In the genomic region with DNA sequence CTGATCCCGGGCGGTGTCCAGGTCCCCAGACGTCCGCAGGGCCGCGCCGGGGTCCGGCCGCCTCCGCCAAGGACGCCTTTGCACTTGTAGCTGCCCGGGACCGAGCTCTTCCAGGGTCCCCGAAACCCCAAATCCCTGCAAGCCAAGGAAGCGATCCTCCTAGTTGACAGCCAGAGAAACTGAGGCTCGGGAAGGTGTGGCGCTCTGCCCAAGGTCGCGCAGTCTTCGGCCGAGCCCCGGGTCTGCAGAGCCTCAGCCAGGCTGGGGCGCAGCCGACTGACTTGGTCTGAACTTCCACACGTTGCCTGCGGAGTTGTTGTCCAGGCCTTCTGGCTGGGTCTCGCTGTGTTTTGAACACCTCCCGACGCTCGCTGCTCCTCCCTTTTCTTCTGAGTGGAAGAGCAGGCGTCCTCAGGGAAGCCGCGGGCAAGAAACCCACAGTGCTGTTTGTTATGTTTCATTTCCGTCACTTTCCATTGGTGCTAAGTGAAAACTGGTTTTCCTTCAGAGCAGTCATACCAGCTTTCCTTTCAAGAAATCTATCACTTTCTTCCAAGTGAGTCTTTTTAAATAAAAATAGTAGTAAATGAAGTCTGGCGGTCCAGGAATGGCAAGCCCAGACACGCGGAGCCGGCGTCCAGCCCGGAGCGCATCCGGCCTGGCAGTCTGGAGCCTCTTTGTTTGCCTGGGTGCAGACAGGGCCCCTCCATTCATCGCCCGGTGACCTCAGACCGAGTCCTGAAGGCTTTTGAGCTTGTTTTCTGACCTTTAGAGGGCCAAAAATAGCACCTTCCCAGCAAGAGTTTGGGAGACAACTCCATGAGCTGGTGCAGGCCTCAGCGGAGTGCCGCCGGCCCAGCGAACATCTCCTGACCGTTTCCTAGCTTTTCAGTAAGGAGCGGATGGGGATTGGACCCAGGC, we compare ENCODE assay signal across 8 cellular contexts. TPM values are rescaled to one million over a fixed set of nuclear protein-coding genes. Genes with fewer than 3 reads are reported as not detected.
DNase-seq lines count a peak whose midpoint lies in the region; ATAC-seq and TF ChIP-seq lines count a peak whose summit lies in the region.

No MANE protein-coding gene starts in this region.

- H3K9me3 ChIP-seq in NT2/D1 (ENCODE audit: insufficient read depth, low read length) (no peaks in the 10 kb centered on the region), psoas muscle (no peaks in the 10 kb centered on the region)

- in situ Hi-C loops in G401 (cut with HindIII; ENCODE audit: low sequenced_read_pairs), result no loop called here

- H3K4me1 ChIP-seq in NT2/D1 (ENCODE audit: insufficient read depth, insufficient read length) (peaks cover 4% of the 10 kb centered on the region), psoas muscle (peaks cover 23% of the 10 kb centered on the region)

- peak; percentile 29 for ATAC-seq in HG02852 (IDR thresholded peaks at IDR 0.05; ENCODE audit: unreplicated experiment)
- ATAC-seq in psoas muscle, result peak; percentile 41 to 76 (median 56)

- TF ChIP-seq CTCF in psoas muscle (IDR thresholded peaks at IDR 0.05), result no peak

- 5 to 9% (median 8%) methylated on average over 49 to 51 of the region's 51 CpGs for WGBS in psoas muscle, 3 donors

- DNase-seq in A172 (ENCODE audit: low spot score), result peak; percentile 38
- peak; percentile 64 for DNase-seq in G401 (ENCODE audit: low spot score)
- no peak for DNase-seq in NT2/D1 (ENCODE audit: low read depth, low spot score)
- DNase-seq in astrocyte of the hippocampus (ENCODE audit: low read depth, low spot score), result peak; percentile 84
- peak; percentile 67 for DNase-seq in hepatic stellate cell (ENCODE audit: low spot score)
- DNase-seq in psoas muscle, result peak; percentile 52 to 78
- DNase-seq in NCI-H774 (lab: John Stamatoyannopoulos, UW), result no peak

- H3K27me3 ChIP-seq in NT2/D1 (ENCODE audit: insufficient read depth, insufficient read length) (no peaks in the 10 kb centered on the region), psoas muscle (ENCODE audit: insufficient read depth in 3 of 3, low read length in 2 of 3) (no peaks in the 10 kb centered on the region)

- H3K4me3 ChIP-seq in NT2/D1 (ENCODE audit: insufficient read length, low read depth), result peak overlapping the region; percentile 93
- peak overlapping the region; percentile 86 for H3K4me3 ChIP-seq in psoas muscle

- H3K36me3 ChIP-seq in NT2/D1 (ENCODE audit: insufficient read depth, insufficient read length, low read length) (peaks cover 8% of the 10 kb centered on the region), psoas muscle (ENCODE audit: insufficient read depth in 1 of 2, low read depth in 1 of 2) (peaks cover 0 to 8% of the 10 kb centered on the region in 2 donors)

- intact Hi-C loops in psoas muscle (cut with DNase I), result loop anchor here in 1 of 2 donors (5.0 kb wide), 1 partner anchor 33 kb away; a partner anchor contains a TSS

- H3K27ac ChIP-seq in psoas muscle, result peak overlapping the region; percentile 91

- H3K9ac ChIP-seq in NT2/D1 (ENCODE audit: insufficient read length, low read depth), result peak overlapping the region; percentile 91

RNA-seq across cellular contexts. Expression of a gene that starts 0.7 kb away (rescaled TPM):
- 40.1 and 42.3 TPM in 2 replicates for total RNA-seq in A172 (2014; rRNA removed; shearing (Covaris generic))
- 18.3 and 20.4 TPM in 2 replicates for total RNA-seq in G401 (2014; rRNA removed; shearing (Covaris generic))
- 10 to 100 TPM; 35.6 to 64.6 (median 53.2) TPM for total RNA-seq in psoas muscle
- 10 to 100 TPM; 21.0 to 68.5 (median 37.8) TPM for polyA plus RNA-seq in psoas muscle

RNA-seq across cellular contexts. Expression of a gene that starts 32.5 kb away (rescaled TPM):
- total RNA-seq in A172 (2014; rRNA removed; shearing (Covaris generic)), result 131 and 137 TPM in 2 replicates
- 65.2 and 100 TPM in 2 replicates for total RNA-seq in G401 (2014; rRNA removed; shearing (Covaris generic))
- 10 to 100 TPM in 1 of 4 donors, 1 to 10 TPM in 3; 2.9 to 13.4 (median 3.3) TPM for total RNA-seq in psoas muscle
- polyA plus RNA-seq in psoas muscle, result 10 to 100 TPM in 2 of 3 donors, 1 to 10 TPM in 1; 7.5 to 20.3 (median 14.3) TPM

RNA-seq across cellular contexts. Expression of a gene that starts 33.0 kb away (rescaled TPM):
- total RNA-seq in A172 (2014; rRNA removed; shearing (Covaris generic)), result 48.7 and 68.4 TPM in 2 replicates
- total RNA-seq in G401 (2014; rRNA removed; shearing (Covaris generic)), result 54.6 and 76.4 TPM in 2 replicates
- 10 to 100 TPM; 15.5 to 20.3 (median 16.7) TPM for total RNA-seq in psoas muscle
- 10 to 100 TPM in 2 of 3 donors, 1 to 10 TPM in 1; 10.0 to 19.9 (median 12.1) TPM for polyA plus RNA-seq in psoas muscle

RNA-seq across cellular contexts. Expression of a gene that starts 52.6 kb away (rescaled TPM):
- total RNA-seq in A172 (2014; rRNA removed; shearing (Covaris generic)), result not detected in 2 replicates
- 0.51 TPM in 1 of 2 replicates, not detected in the other for total RNA-seq in G401 (2014; rRNA removed; shearing (Covaris generic))
- total RNA-seq in psoas muscle, result under 1 TPM; 0.29 to 0.73 (median 0.35) TPM
- polyA plus RNA-seq in psoas muscle, result under 1 TPM; 0.08 to 0.39 (median 0.14) TPM

Comparison
In these comparisons a context has a peak if more than half of its experiments do, and no peak if none do; other contexts are left out.
1. DNase-seq: peak in A172 (single experiment), G401 (single experiment), astrocyte of the hippocampus (single experiment), hepatic stellate cell (single experiment) and psoas muscle (2 of 2); none in NT2/D1 (single experiment) and NCI-H774 (single experiment).